In the genomic region with DNA sequence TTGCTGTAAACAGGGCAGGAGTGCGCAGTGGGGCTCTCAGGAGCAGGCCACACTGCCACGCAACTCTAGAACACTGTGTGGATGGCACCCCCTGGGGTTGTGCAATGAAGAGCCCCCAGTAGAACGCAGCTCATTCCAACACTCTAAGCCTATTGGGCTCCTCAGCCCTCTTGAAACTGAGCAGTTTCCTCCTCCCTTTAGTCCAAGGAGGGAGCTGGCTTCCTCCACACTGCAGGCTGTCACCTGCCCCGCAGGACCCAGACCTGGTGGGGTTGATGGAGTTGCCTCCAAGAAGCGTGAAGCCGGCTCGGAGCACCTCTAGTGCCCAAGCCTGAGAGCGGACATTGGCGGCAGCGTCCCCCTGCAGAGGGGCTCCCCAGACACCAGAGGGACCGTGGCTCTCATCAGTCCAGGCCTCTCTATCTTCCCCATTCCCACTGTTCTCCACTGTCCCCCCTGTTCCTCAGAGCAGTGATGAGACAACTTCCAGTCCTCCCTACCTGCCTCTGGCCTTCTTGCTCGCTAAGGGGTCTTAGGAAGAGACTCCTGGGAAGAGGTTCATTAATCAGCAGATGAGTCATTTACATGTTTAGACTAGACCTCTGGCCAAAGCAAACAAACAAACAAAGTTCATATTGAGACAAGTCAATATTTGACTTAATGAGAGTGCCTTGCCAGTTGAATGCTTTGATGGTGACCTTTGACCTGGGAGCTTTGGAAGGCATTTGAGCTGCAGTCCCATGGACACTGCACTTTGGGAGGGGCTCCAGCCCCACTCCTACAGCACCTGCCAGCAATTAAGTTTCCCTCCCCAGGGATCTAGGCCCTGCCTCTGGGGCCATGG, we compare ENCODE assay signal across 1 cellular context.
TF ChIP-seq lines count a peak whose summit lies in the region.

No MANE protein-coding gene starts in this region.

TF ChIP-seq in HepG2, 621 proteins besides CTCF, POLR2A, EP300 and RAD21 (continued from another document and continues in another):
- TF ChIP-seq, protein P1, sequence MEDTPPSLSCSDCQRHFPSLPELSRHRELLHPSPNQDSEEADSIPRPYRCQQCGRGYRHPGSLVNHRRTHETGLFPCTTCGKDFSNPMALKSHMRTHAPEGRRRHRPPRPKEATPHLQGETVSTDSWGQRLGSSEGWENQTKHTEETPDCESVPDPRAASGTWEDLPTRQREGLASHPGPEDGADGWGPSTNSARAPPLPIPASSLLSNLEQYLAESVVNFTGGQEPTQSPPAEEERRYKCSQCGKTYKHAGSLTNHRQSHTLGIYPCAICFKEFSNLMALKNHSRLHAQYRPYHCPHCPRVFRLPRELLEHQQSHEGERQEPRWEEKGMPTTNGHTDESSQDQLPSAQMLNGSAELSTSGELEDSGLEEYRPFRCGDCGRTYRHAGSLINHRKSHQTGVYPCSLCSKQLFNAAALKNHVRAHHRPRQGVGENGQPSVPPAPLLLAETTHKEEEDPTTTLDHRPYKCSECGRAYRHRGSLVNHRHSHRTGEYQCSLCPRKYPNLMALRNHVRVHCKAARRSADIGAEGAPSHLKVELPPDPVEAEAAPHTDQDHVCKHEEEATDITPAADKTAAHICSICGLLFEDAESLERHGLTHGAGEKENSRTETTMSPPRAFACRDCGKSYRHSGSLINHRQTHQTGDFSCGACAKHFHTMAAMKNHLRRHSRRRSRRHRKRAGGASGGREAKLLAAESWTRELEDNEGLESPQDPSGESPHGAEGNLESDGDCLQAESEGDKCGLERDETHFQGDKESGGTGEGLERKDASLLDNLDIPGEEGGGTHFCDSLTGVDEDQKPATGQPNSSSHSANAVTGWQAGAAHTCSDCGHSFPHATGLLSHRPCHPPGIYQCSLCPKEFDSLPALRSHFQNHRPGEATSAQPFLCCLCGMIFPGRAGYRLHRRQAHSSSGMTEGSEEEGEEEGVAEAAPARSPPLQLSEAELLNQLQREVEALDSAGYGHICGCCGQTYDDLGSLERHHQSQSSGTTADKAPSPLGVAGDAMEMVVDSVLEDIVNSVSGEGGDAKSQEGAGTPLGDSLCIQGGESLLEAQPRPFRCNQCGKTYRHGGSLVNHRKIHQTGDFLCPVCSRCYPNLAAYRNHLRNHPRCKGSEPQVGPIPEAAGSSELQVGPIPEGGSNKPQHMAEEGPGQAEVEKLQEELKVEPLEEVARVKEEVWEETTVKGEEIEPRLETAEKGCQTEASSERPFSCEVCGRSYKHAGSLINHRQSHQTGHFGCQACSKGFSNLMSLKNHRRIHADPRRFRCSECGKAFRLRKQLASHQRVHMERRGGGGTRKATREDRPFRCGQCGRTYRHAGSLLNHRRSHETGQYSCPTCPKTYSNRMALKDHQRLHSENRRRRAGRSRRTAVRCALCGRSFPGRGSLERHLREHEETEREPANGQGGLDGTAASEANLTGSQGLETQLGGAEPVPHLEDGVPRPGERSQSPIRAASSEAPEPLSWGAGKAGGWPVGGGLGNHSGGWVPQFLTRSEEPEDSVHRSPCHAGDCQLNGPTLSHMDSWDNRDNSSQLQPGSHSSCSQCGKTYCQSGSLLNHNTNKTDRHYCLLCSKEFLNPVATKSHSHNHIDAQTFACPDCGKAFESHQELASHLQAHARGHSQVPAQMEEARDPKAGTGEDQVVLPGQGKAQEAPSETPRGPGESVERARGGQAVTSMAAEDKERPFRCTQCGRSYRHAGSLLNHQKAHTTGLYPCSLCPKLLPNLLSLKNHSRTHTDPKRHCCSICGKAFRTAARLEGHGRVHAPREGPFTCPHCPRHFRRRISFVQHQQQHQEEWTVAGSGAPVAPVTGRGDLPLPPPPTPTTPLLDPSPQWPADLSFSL (CRISPR knock-in tag; IDR thresholded peaks at IDR 0.05), result no peak
- TF ChIP-seq TOPORS (CRISPR knock-in tag; IDR thresholded peaks at IDR 0.05), result 0 out of 2 replicates have a peak, but pooled peaks have one; percentile 48
- no peak for TF ChIP-seq PHF5A (CRISPR knock-in tag; IDR thresholded peaks at IDR 0.05; ENCODE audit: low read depth, unreplicated experiment)
- TF ChIP-seq, protein P2, sequence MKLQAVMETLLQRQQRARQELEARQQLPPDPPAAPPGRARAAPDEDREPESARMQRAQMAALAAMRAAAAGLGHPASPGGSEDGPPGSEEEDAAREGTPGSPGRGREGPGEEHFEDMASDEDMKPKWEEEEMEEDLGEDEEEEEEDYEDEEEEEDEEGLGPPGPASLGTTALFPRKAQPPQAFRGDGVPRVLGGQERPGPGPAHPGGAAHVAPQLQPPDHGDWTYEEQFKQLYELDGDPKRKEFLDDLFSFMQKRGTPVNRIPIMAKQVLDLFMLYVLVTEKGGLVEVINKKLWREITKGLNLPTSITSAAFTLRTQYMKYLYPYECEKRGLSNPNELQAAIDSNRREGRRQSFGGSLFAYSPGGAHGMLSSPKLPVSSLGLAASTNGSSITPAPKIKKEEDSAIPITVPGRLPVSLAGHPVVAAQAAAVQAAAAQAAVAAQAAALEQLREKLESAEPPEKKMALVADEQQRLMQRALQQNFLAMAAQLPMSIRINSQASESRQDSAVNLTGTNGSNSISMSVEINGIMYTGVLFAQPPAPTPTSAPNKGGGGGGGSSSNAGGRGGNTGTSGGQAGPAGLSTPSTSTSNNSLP (IDR thresholded peaks at IDR 0.05; ENCODE audit: low read depth, low read length), result peak; percentile 61; the same call in 1 of the 2 replicates
- TF ChIP-seq KDM6A (CRISPR knock-in tag; IDR thresholded peaks at IDR 0.05; ENCODE audit: low read depth), result peak; percentile 82
- TF ChIP-seq, protein P3, sequence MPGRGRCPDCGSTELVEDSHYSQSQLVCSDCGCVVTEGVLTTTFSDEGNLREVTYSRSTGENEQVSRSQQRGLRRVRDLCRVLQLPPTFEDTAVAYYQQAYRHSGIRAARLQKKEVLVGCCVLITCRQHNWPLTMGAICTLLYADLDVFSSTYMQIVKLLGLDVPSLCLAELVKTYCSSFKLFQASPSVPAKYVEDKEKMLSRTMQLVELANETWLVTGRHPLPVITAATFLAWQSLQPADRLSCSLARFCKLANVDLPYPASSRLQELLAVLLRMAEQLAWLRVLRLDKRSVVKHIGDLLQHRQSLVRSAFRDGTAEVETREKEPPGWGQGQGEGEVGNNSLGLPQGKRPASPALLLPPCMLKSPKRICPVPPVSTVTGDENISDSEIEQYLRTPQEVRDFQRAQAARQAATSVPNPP (CRISPR knock-in tag; IDR thresholded peaks at IDR 0.05), result peak; percentile 54; the same call in 1 of the 2 replicates
- no peak for TF ChIP-seq ZNF101 (CRISPR knock-in tag; IDR thresholded peaks at IDR 0.05; ENCODE audit: borderline replicate concordance, low read depth)
- no peak; the same call in 1 of the 2 replicates for TF ChIP-seq ARHGAP35 (CRISPR knock-in tag; IDR thresholded peaks at IDR 0.05; ENCODE audit: borderline replicate concordance)
- TF ChIP-seq SIN3A (IDR thresholded peaks at IDR 0.05; ENCODE audit: borderline replicate concordance, low read depth, low read length), result no peak
- no peak for TF ChIP-seq ZMAT3 (CRISPR knock-in tag; conservative IDR thresholded peaks at IDR 0.05)
- TF ChIP-seq, protein P4, sequence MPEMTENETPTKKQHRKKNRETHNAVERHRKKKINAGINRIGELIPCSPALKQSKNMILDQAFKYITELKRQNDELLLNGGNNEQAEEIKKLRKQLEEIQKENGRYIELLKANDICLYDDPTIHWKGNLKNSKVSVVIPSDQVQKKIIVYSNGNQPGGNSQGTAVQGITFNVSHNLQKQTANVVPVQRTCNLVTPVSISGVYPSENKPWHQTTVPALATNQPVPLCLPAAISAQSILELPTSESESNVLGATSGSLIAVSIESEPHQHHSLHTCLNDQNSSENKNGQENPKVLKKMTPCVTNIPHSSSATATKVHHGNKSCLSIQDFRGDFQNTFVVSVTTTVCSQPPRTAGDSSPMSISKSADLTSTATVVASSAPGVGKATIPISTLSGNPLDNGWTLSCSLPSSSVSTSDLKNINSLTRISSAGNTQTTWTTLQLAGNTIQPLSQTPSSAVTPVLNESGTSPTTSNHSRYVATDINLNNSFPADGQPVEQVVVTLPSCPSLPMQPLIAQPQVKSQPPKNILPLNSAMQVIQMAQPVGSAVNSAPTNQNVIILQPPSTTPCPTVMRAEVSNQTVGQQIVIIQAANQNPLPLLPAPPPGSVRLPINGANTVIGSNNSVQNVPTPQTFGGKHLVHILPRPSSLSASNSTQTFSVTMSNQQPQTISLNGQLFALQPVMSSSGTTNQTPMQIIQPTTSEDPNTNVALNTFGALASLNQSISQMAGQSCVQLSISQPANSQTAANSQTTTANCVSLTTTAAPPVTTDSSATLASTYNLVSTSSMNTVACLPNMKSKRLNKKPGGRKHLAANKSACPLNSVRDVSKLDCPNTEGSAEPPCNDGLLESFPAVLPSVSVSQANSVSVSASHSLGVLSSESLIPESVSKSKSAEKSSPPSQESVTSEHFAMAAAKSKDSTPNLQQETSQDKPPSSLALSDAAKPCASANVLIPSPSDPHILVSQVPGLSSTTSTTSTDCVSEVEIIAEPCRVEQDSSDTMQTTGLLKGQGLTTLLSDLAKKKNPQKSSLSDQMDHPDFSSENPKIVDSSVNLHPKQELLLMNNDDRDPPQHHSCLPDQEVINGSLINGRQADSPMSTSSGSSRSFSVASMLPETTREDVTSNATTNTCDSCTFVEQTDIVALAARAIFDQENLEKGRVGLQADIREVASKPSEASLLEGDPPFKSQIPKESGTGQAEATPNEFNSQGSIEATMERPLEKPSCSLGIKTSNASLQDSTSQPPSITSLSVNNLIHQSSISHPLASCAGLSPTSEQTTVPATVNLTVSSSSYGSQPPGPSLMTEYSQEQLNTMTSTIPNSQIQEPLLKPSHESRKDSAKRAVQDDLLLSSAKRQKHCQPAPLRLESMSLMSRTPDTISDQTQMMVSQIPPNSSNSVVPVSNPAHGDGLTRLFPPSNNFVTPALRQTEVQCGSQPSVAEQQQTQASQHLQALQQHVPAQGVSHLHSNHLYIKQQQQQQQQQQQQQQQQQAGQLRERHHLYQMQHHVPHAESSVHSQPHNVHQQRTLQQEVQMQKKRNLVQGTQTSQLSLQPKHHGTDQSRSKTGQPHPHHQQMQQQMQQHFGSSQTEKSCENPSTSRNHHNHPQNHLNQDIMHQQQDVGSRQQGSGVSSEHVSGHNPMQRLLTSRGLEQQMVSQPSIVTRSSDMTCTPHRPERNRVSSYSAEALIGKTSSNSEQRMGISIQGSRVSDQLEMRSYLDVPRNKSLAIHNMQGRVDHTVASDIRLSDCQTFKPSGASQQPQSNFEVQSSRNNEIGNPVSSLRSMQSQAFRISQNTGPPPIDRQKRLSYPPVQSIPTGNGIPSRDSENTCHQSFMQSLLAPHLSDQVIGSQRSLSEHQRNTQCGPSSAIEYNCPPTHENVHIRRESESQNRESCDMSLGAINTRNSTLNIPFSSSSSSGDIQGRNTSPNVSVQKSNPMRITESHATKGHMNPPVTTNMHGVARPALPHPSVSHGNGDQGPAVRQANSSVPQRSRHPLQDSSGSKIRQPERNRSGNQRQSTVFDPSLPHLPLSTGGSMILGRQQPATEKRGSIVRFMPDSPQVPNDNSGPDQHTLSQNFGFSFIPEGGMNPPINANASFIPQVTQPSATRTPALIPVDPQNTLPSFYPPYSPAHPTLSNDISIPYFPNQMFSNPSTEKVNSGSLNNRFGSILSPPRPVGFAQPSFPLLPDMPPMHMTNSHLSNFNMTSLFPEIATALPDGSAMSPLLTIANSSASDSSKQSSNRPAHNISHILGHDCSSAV (CRISPR knock-in tag; IDR thresholded peaks at IDR 0.05; ENCODE audit: borderline replicate concordance), result no peak
- TF ChIP-seq KDM4B (CRISPR knock-in tag; IDR thresholded peaks at IDR 0.05), result no peak
- TF ChIP-seq ZNF317 (CRISPR knock-in tag; IDR thresholded peaks at IDR 0.05), result no peak
- TF ChIP-seq RBFOX2 (IDR thresholded peaks at IDR 0.05; ENCODE audit: low read depth, low read length), result peak; percentile 46; the same call in 1 of the 2 replicates
- TF ChIP-seq NFYC (CRISPR knock-in tag; IDR thresholded peaks at IDR 0.05), result no peak; the same call in 1 of the 2 replicates
- no peak for TF ChIP-seq ZNF253 (CRISPR knock-in tag; IDR thresholded peaks at IDR 0.05; ENCODE audit: borderline replicate concordance)
- TF ChIP-seq HOXA5 (CRISPR knock-in tag; IDR thresholded peaks at IDR 0.05), result no peak
- TF ChIP-seq NFKB2 (CRISPR knock-in tag; IDR thresholded peaks at IDR 0.05; ENCODE audit: borderline replicate concordance), result no peak
- 0 out of 2 replicates have a peak, but pooled peaks have one; percentile 19 for TF ChIP-seq MTA1 (CRISPR knock-in tag; IDR thresholded peaks at IDR 0.05; ENCODE audit: borderline replicate concordance)
- TF ChIP-seq ZNF136 (CRISPR knock-in tag; IDR thresholded peaks at IDR 0.05; ENCODE audit: low read depth), result no peak; the same call in 1 of the 2 replicates
- no peak for TF ChIP-seq MIER2 (CRISPR knock-in tag; IDR thresholded peaks at IDR 0.05)
- peak; percentile 30; the same call in 1 of the 2 replicates for TF ChIP-seq ZNF501 (CRISPR knock-in tag; IDR thresholded peaks at IDR 0.05)
- no peak; the same call in 1 of the 2 replicates for TF ChIP-seq ZFY (CRISPR knock-in tag; IDR thresholded peaks at IDR 0.05)
- no peak for TF ChIP-seq RARG (CRISPR knock-in tag; IDR thresholded peaks at IDR 0.05; ENCODE audit: low read depth)
- TF ChIP-seq ZNF850 (CRISPR knock-in tag; conservative IDR thresholded peaks at IDR 0.05), result no peak
- TF ChIP-seq, protein P5, sequence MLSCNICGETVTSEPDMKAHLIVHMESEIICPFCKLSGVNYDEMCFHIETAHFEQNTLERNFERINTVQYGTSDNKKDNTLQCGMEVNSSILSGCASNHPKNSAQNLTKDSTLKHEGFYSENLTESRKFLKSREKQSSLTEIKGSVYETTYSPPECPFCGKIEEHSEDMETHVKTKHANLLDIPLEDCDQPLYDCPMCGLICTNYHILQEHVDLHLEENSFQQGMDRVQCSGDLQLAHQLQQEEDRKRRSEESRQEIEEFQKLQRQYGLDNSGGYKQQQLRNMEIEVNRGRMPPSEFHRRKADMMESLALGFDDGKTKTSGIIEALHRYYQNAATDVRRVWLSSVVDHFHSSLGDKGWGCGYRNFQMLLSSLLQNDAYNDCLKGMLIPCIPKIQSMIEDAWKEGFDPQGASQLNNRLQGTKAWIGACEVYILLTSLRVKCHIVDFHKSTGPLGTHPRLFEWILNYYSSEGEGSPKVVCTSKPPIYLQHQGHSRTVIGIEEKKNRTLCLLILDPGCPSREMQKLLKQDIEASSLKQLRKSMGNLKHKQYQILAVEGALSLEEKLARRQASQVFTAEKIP (CRISPR knock-in tag; IDR thresholded peaks at IDR 0.05; ENCODE audit: borderline replicate concordance), result no peak
- no peak for TF ChIP-seq ZNF484 (CRISPR knock-in tag; IDR thresholded peaks at IDR 0.05; ENCODE audit: borderline replicate concordance, low read depth)
- peak; percentile 36 for TF ChIP-seq AGO2 (optimal IDR thresholded peaks at IDR 0.05; ENCODE audit: low read depth, low read length)
- TF ChIP-seq ZC3H4 (CRISPR knock-in tag; IDR thresholded peaks at IDR 0.05; ENCODE audit: borderline replicate concordance), result no peak
- TF ChIP-seq ZNF777 (CRISPR knock-in tag; IDR thresholded peaks at IDR 0.05), result no peak
- TF ChIP-seq, protein P6, sequence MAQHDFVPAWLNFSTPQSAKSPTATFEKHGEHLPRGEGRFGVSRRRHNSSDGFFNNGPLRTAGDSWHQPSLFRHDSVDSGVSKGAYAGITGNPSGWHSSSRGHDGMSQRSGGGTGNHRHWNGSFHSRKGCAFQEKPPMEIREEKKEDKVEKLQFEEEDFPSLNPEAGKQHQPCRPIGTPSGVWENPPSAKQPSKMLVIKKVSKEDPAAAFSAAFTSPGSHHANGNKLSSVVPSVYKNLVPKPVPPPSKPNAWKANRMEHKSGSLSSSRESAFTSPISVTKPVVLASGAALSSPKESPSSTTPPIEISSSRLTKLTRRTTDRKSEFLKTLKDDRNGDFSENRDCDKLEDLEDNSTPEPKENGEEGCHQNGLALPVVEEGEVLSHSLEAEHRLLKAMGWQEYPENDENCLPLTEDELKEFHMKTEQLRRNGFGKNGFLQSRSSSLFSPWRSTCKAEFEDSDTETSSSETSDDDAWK (CRISPR knock-in tag; IDR thresholded peaks at IDR 0.05), result no peak
- TF ChIP-seq ZNF138 (CRISPR knock-in tag; IDR thresholded peaks at IDR 0.05; ENCODE audit: low read depth), result no peak
- no peak; the same call in 1 of the 2 replicates for TF ChIP-seq ZNF143 (CRISPR knock-in tag; IDR thresholded peaks at IDR 0.05)
- TF ChIP-seq ERF (CRISPR knock-in tag; IDR thresholded peaks at IDR 0.05), result 0 out of 2 replicates have a peak, but pooled peaks have one; percentile 14
- TF ChIP-seq SMARCE1 (IDR thresholded peaks at IDR 0.05; ENCODE audit: borderline replicate concordance), result 0 out of 2 replicates have a peak, but pooled peaks have one; percentile 47
- TF ChIP-seq GTF3A (CRISPR knock-in tag; conservative IDR thresholded peaks at IDR 0.05), result no peak
